In the genomic region with DNA sequence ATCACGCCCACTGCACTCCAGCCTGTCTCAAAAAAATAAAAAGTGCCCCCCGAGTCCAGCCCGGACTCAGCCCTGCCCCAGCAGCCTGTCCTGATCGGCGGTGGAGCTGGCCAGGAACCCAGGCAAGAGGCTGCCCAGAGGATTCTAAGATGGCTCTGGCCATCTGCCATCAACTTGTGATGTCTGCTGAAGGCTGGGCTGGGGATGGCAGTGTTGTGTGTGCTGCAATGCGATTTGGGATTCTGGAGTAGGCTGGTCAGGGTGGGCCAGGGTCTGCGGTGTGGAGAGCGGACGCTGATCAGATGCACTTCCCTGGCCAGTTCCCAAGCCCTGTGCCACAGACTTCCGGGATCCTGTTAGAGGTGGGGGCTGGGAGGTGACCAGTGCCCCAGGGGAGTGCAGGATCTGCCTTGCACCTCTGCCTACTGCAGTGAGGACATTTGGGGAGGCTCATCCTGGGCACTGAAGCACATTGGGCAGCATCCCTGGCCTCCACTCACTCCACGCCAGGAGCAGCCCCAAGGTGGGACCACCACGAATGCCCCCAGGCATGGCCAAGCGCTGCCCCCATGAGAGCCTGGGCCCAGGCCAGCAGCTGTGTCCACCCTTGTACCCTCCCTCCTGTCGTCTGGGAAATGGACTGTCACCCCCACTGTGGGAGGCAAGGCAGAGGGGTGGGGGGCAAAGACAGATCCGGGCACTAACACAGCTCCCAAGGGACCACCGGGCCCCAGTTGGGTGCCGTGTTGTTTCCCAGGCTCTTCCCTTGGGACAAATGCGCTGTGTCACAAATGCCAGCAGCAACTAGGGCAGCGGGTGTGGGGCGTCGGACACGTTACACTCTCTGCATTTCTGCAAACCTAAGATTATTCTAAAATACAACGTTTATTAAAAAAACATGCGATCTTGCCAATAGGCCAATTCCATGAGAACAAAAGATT, we compare ENCODE assay signal across 2 cellular contexts.
A peak's percentile ranks its signal among the peaks of the same experiment; 100 is the strongest.
TF ChIP-seq lines count a peak whose summit lies in the region.

No MANE protein-coding gene starts in this region.

TF ChIP-seq in Ishikawa, 13 proteins besides CTCF, POLR2A, EP300 and RAD21:
- TF ChIP-seq EGR1 (IDR thresholded peaks at IDR 0.05) (no peak), YY1 (IDR thresholded peaks at IDR 0.05; ENCODE audit: low read depth) (0 out of 2 replicates have a peak, but pooled peaks have one; percentile 26), TAF1 (IDR thresholded peaks at IDR 0.05; ENCODE audit: low read depth) (no peak)
- TF ChIP-seq, protein P1, sequence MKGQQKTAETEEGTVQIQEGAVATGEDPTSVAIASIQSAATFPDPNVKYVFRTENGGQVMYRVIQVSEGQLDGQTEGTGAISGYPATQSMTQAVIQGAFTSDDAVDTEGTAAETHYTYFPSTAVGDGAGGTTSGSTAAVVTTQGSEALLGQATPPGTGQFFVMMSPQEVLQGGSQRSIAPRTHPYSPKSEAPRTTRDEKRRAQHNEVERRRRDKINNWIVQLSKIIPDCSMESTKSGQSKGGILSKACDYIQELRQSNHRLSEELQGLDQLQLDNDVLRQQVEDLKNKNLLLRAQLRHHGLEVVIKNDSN (IDR thresholded peaks at IDR 0.05): no peak

TF ChIP-seq in GM12878, 131 proteins besides CTCF, POLR2A, EP300 and RAD21:
- TF ChIP-seq, protein P2, sequence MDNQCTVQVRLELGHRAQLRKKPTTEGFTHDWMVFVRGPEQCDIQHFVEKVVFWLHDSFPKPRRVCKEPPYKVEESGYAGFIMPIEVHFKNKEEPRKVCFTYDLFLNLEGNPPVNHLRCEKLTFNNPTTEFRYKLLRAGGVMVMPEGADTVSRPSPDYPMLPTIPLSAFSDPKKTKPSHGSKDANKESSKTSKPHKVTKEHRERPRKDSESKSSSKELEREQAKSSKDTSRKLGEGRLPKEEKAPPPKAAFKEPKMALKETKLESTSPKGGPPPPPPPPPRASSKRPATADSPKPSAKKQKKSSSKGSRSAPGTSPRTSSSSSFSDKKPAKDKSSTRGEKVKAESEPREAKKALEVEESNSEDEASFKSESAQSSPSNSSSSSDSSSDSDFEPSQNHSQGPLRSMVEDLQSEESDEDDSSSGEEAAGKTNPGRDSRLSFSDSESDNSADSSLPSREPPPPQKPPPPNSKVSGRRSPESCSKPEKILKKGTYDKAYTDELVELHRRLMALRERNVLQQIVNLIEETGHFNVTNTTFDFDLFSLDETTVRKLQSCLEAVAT (IDR thresholded peaks at IDR 0.05): peak; percentile 95
- TF ChIP-seq MEF2B (IDR thresholded peaks at IDR 0.05; ENCODE audit: partially characterized antibody, poor library complexity, severe bottlenecking): peak; percentile 65
- no peak for TF ChIP-seq HDAC2 (IDR thresholded peaks at IDR 0.05)
- TF ChIP-seq YY1 (IDR thresholded peaks at IDR 0.05; ENCODE audit: low read depth, low read length): 0 out of 2 replicates have a peak, but pooled peaks have one; percentile 53
- TF ChIP-seq SRF (IDR thresholded peaks at IDR 0.05; ENCODE audit: low read depth in 2 of 2, low read length in 2 of 2): peak in 1 of 2 experiments; percentile 82; a peak in 2 of 4 replicates
- no peak for TF ChIP-seq MYC (IDR thresholded peaks at IDR 0.05; ENCODE audit: insufficient read depth, insufficient read length, insufficient replicate concordance, low read length, severe bottlenecking)
